Comparison of ENCODE assay signal across 12 cellular contexts in genomic region chr4:3111461-3111860, GRCh38. TPM values are rescaled to one million over a fixed set of nuclear protein-coding genes. Genes with fewer than 3 reads are reported as not detected.
DNase-seq lines count a peak whose midpoint lies in the region; ATAC-seq and TF ChIP-seq lines count a peak whose summit lies in the region.
"Had no signal": no experiment of that assay in that cellular context is flagged by ENCODE, and none has a peak within 500 bp of the region (broad histone marks: within the 10 kb centered on the region; RNA-seq: fewer than 3 reads in every experiment).

No MANE protein-coding gene starts in this region.

- H2AFZ ChIP-seq in hepatocyte, result no peak overlapping the region

- H3K4me3 Mint-ChIP-seq in WTC11, result no peak overlapping the region

- H3K27me3 Mint-ChIP-seq in WTC11 (ENCODE audit: low read depth), result no peaks in the 10 kb centered on the region

- H3K9me3 Mint-ChIP-seq in WTC11, result peaks cover 19% of the 10 kb centered on the region

- H3K9me2 ChIP-seq in hepatocyte (replicated peaks; ENCODE audit: insufficient read depth), result no peaks in the 10 kb centered on the region

- no peaks in the 10 kb centered on the region for H4K20me1 ChIP-seq in hepatocyte (ENCODE audit: insufficient read depth, poor library complexity, severe bottlenecking)

- peaks cover 29% of the 10 kb centered on the region for H3K4me1 ChIP-seq in hepatocyte (ENCODE audit: insufficient read depth)
- H3K4me1 ChIP-seq in thyroid gland, result peaks cover 49 to 64% of the 10 kb centered on the region in 2 donors

- POLR2A ChIA-PET in WTC11 (lab: Charles Lee), result no interaction called here

- WGBS in hepatocyte (ENCODE audit: low lambda C conversion rate, missing lambda C conversion rate), result 46% methylated on average over 5 of the region's 5 CpGs
- WGBS in thyroid gland, 2 donors, result 62 to 77% methylated on average over 4 to 5 of the region's 5 CpGs

- H3K36me3 Mint-ChIP-seq in WTC11, result peaks cover 91% of the 10 kb centered on the region

- intact Hi-C loops in thyroid gland (cut with DNase I), result no loop called here

- no peak for TF ChIP-seq POLR2A in thyroid gland (IDR thresholded peaks at IDR 0.05)

- H3K79me2 ChIP-seq in hepatocyte, result peaks cover 8% of the 10 kb centered on the region

- peak overlapping the region; percentile 86 for H3K27ac ChIP-seq in hepatocyte
- H3K27ac ChIP-seq in thyroid gland, result peak overlapping the region; percentile 25 to 78 (median 55)

- H3K27me3 ChIP-seq in hepatocyte, result no peaks in the 10 kb centered on the region
- H3K27me3 ChIP-seq in thyroid gland, result no peaks in the 10 kb centered on the region

- ATAC-seq in WTC11, result peak; percentile 60
- ATAC-seq: esophagus mucosa had no signal

- TF ChIP-seq CTCF in WTC11 (IDR thresholded peaks at IDR 0.05), result no peak
- no peak for TF ChIP-seq CTCF in hepatocyte (IDR thresholded peaks at IDR 0.05; ENCODE audit: poor library complexity)
- TF ChIP-seq CTCF in thyroid gland (IDR thresholded peaks at IDR 0.05), result no peak

- CTCF ChIA-PET in WTC11 (lab: Charles Lee), result no interaction called here

- peak overlapping the region; percentile 22 for H3K4me2 ChIP-seq in hepatocyte

- H3K27ac Mint-ChIP-seq in WTC11, result no peak overlapping the region

- no peak overlapping the region for H3K4me3 ChIP-seq in hepatocyte
- H3K4me3 ChIP-seq in thyroid gland (replicated peaks in 1 of 3), result no peak overlapping the region

- DNase-seq in NCI-H510A treated with DMSO at 0.1 percent for 48 hours (lab: John Stamatoyannopoulos, UW), result peak; percentile 62
- no peak for DNase-seq in NCI-H510A (lab: John Stamatoyannopoulos, UW)
- DNase-seq in WTC11 (ENCODE audit: low spot score), result no peak
- DNase-seq in hepatocyte (ENCODE audit: low spot score), result peak; percentile 21
- no peak for DNase-seq in thyroid gland
- no peak for DNase-seq in stimulated activated CD4-positive, alpha-beta T cell treated with anti-CD3 and anti-CD28 coated beads, Interleukin-15, amount 100 ng/mL, for 24 hours
- DNase-seq in NCI-H2171 (lab: John Stamatoyannopoulos, UW), result no peak
- no peak for DNase-seq in anterior cingulate cortex (lab: John Stamatoyannopoulos, UW)
- DNase-seq: ACHN, aorta, NCI-H1436 treated with DMSO at 0.1 percent for 48 hours had no signal

- H3K9me3 ChIP-seq in hepatocyte (ENCODE audit: low read depth) (no peaks in the 10 kb centered on the region), thyroid gland (no peaks in the 10 kb centered on the region)

- peaks cover 5% of the 10 kb centered on the region; the same call in 1 of the 2 replicates for H3K4me1 Mint-ChIP-seq in WTC11

- H3K36me3 ChIP-seq in hepatocyte (replicated peaks; ENCODE audit: insufficient read depth, low read depth) (no peaks in the 10 kb centered on the region), thyroid gland (no peaks in the 10 kb centered on the region)

TF ChIP-seq in WTC11, 78 proteins besides CTCF, POLR2A, EP300 and RAD21:
- TF ChIP-seq FOXJ3 (CRISPR knock-in tag; IDR thresholded peaks at IDR 0.05; ENCODE audit: borderline replicate concordance) (no peak), EMX1 (CRISPR knock-in tag; IDR thresholded peaks at IDR 0.05) (no peak), MLX (CRISPR knock-in tag; IDR thresholded peaks at IDR 0.05) (no peak), RELA (CRISPR knock-in tag; IDR thresholded peaks at IDR 0.05; ENCODE audit: borderline replicate concordance) (no peak), ZNF138 (CRISPR knock-in tag; conservative IDR thresholded peaks at IDR 0.05) (no peak), ZSCAN18 (CRISPR knock-in tag; IDR thresholded peaks at IDR 0.05) (no peak), NR2C2 (CRISPR knock-in tag; IDR thresholded peaks at IDR 0.05) (no peak), GTF2I (CRISPR knock-in tag; conservative IDR thresholded peaks at IDR 0.05) (no peak), ZNF219 (CRISPR knock-in tag; IDR thresholded peaks at IDR 0.05; ENCODE audit: borderline replicate concordance) (no peak), USF2 (CRISPR knock-in tag; IDR thresholded peaks at IDR 0.05) (no peak), ZNF263 (CRISPR knock-in tag; IDR thresholded peaks at IDR 0.05; ENCODE audit: low read depth) (no peak), ZNF423 (CRISPR knock-in tag; IDR thresholded peaks at IDR 0.05) (no peak), ERG (CRISPR knock-in tag; IDR thresholded peaks at IDR 0.05) (no peak)

RNA-seq across cellular contexts. Expression of gene HTT, which starts 37.0 kb away (rescaled TPM):
- total RNA-seq in WTC11 (2021) (64.1 to 85.4 TPM (median 71.4 TPM) in 3 replicates), hepatocyte (30.6 and 33.9 TPM in 2 replicates), thyroid gland (100 to 1,000 TPM in 1 of 4 donors, 10 to 100 TPM in 3; 49.6 to 155 (median 83.1) TPM)
- 9.5 and 12.4 TPM in 2 replicates for polyA plus RNA-seq in hepatocyte

RNA-seq across cellular contexts. Expression of gene HTT-AS, which starts 37.1 kb away (rescaled TPM):
- total RNA-seq in WTC11 (2021), result not detected in 3 replicates
- total RNA-seq in hepatocyte, result not detected in 2 replicates
- not detected in 2 replicates for polyA plus RNA-seq in hepatocyte
- not detected for total RNA-seq in thyroid gland
- total RNA-seq: aorta, esophagus mucosa had no signal
- polyA plus RNA-seq: aorta had no signal

Comparison
In these comparisons a context has a peak if more than half of its experiments do, and no peak if none do; other contexts are left out.
1. DNase-seq: peak in NCI-H510A treated with DMSO at 0.1 percent for 48 hours (single experiment) and hepatocyte (single experiment); none in NCI-H510A (single experiment), WTC11 (single experiment), thyroid gland (0 of 2), stimulated activated CD4-positive, alpha-beta T cell treated with anti-CD3 and anti-CD28 coated beads, Interleukin-15, amount 100 ng/mL, for 24 hours (single experiment), NCI-H2171 (single experiment) and anterior cingulate cortex (0 of 58).